34 cellular contexts compared by ENCODE assay signal in genomic region chr6:91164105-91164504, GRCh38.
"Had no signal": no experiment of that assay in that cellular context is flagged by ENCODE, and none has a peak within 500 bp of the region (broad histone marks: within the 10 kb centered on the region; RNA-seq: fewer than 3 reads in every experiment).

No MANE protein-coding gene starts in this region.

- H3K9ac ChIP-seq: KMS-11 had no signal

- H3K27ac ChIP-seq: KMS-11 had no signal

- H3K9me3 ChIP-seq: MG63 had no signal

- H3K36me3 ChIP-seq: MG63 had no signal

- H3K4me3 ChIP-seq: MG63 had no signal

- DNase-seq: Karpas-422, Kasumi-1, KG1, MG63, MM.1S, MV-4-11, NCI-H1048, NCI-H1092, NCI-H1092 treated with DMSO at 0.1 percent for 48 hours, NCI-H1105, NCI-H1105 treated with DMSO at 0.1 percent for 48 hours, NCI-H1417, NCI-H1417 treated with DMSO at 0.1 percent for 48 hours, NCI-H1436, NCI-H1436 treated with DMSO at 0.1 percent for 48 hours, NCI-H146, NCI-H1694, NCI-H1694 treated with DMSO at 0.1 percent for 48 hours, NCI-H187, NCI-H187 treated with DMSO at 0.1 percent for 48 hours, NCI-H1930, NCI-H2029, NCI-H2029 treated with DMSO at 0.1 percent for 48 hours, NCI-H2081, NCI-H2081 treated with DMSO at 0.1 percent for 48 hours, NCI-H2107, NCI-H2171, NCI-H2171 treated with DMSO at 0.1 percent for 48 hours, NCI-H2227 treated with DMSO at 0.1 percent for 48 hours, NCI-H226, NCI-H345, NCI-H446, NCI-H446 treated with DMSO at 0.1 percent for 48 hours had no signal

- H3K4me2 ChIP-seq: KMS-11 had no signal
